Comparison of ENCODE assay signal across 8 cellular contexts in the genomic region with DNA sequence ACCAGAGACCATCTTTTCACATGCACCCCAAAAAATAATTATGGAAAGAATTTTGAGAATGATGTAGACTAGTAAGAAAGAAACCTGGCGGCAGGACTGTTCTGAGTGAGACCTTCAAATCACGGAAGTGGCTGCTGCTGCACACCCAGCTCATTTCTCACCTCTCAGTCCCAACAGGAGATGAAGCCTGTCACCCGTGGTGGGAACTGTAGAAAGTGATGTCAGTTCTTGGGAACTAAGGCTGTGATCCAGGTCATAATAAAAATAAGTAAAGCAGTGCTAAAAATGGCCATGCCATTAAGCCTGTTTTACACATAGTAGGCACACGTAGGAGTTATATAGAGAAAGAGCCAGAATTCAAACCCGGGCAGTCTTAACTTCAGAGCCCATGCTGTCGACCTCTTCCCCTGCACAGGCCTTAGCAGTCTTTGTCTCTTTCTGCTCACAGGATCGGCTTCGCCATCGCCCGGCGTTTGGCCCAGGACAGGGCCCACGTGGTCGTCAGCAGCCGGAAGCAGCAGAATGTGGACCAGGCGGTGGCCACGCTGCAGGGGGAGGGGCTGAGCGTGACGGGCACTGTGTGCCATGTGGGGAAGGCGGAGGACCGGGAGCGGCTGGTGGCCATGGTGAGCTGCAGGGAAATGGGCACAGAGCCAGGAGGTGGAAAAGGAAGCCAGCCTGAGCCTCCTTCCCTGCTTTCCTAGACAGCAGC. TPM values are rescaled to one million over a fixed set of nuclear protein-coding genes. Genes with fewer than 3 reads are reported as not detected.
DNase-seq lines count a peak whose midpoint lies in the region; ATAC-seq and TF ChIP-seq lines count a peak whose summit lies in the region.
"Not testable (repeated sequence)": the region's sequence is repeated elsewhere in the genome, so short reads cannot be mapped to it uniquely, and the experiment has no call there.

No MANE protein-coding gene starts in this region.

- H3K9me2 ChIP-seq in MM.1S (replicated peaks; ENCODE audit: insufficient read depth, low read length), result not testable (repeated sequence)

- H3K9ac ChIP-seq in MM.1S (ENCODE audit: low read length), result peak overlapping the region; percentile 64; the same call in 1 of the 2 replicates

- not testable (repeated sequence) for H3K4me1 Mint-ChIP-seq in Calu3 (ENCODE audit: low read depth, unreplicated experiment)
- peaks cover 37% of the 10 kb centered on the region for H3K4me1 Mint-ChIP-seq in activated naive CD4-positive, alpha-beta T cell treated with anti-CD3 and anti-CD28 coated beads, Interleukin-2, amount 10 ng/mL, durations not matched to agents 7 days and 5 days
- H3K4me1 Mint-ChIP-seq in naive thymus-derived CD8-positive, alpha-beta T cell, result peaks cover 4 to 30% (median 25%) of the 10 kb centered on the region in 4 donors
- H3K4me1 Mint-ChIP-seq in stimulated activated naive CD8-positive, alpha-beta T cell treated with anti-CD3 and anti-CD28 coated beads, Interleukin-15, Interleukin-2, amounts not matched to agents 100 ng/mL and 50 ng/mL, for 24 hours (ENCODE audit: low read depth), result peaks cover 28% of the 10 kb centered on the region

- ATAC-seq in GM19351 (IDR thresholded peaks at IDR 0.05; ENCODE audit: unreplicated experiment), result peak; percentile 56
- ATAC-seq in naive thymus-derived CD8-positive, alpha-beta T cell, result not testable (repeated sequence)

- not testable (repeated sequence) for H3K27me3 ChIP-seq in MM.1S (replicated peaks; ENCODE audit: insufficient read depth, low read length); esophagus squamous epithelium

- POLR2A ChIA-PET in naive thymus-derived CD8-positive, alpha-beta T cell (lab: Charles Lee), result not testable (repeated sequence)

- H4K20me1 ChIP-seq in MM.1S (ENCODE audit: insufficient read depth, low read length), result not testable (repeated sequence)

- not testable (repeated sequence) for H3K9me3 Mint-ChIP-seq in Calu3 (ENCODE audit: low read depth, unreplicated experiment); activated naive CD4-positive, alpha-beta T cell treated with anti-CD3 and anti-CD28 coated beads, Interleukin-2, amount 10 ng/mL, durations not matched to agents 7 days and 5 days; naive thymus-derived CD8-positive, alpha-beta T cell; stimulated activated naive CD8-positive, alpha-beta T cell treated with anti-CD3 and anti-CD28 coated beads, Interleukin-15, Interleukin-2, amounts not matched to agents 100 ng/mL and 50 ng/mL, for 24 hours

- DNase-seq in Calu3; MM.1S; activated naive CD4-positive, alpha-beta T cell treated with anti-CD3 and anti-CD28 coated beads, Interleukin-2, amount 10 ng/mL, durations not matched to agents 7 days and 5 days; esophagus squamous epithelium (lab: John Stamatoyannopoulos, UW); naive thymus-derived CD8-positive, alpha-beta T cell: not testable (repeated sequence)
- DNase-seq in SHP77 treated with DMSO at 0.1 percent for 48 hours (lab: John Stamatoyannopoulos, UW), result peak; percentile 80

- peak overlapping the region; percentile 54 for H3K4me3 Mint-ChIP-seq in Calu3 (ENCODE audit: low read depth, unreplicated experiment)
- peak overlapping the region; percentile 82 for H3K4me3 Mint-ChIP-seq in activated naive CD4-positive, alpha-beta T cell treated with anti-CD3 and anti-CD28 coated beads, Interleukin-2, amount 10 ng/mL, durations not matched to agents 7 days and 5 days
- peak overlapping the region in 9 of 10 donors; percentile 18 to 86 (median 75) for H3K4me3 Mint-ChIP-seq in naive thymus-derived CD8-positive, alpha-beta T cell
- peak overlapping the region; percentile 85 for H3K4me3 Mint-ChIP-seq in stimulated activated naive CD8-positive, alpha-beta T cell treated with anti-CD3 and anti-CD28 coated beads, Interleukin-15, Interleukin-2, amounts not matched to agents 100 ng/mL and 50 ng/mL, for 24 hours

- not testable (repeated sequence) for H3K9me3 ChIP-seq in MM.1S (replicated peaks; ENCODE audit: insufficient read depth, low read length); esophagus squamous epithelium

- peak overlapping the region; percentile 22 for H3K27ac Mint-ChIP-seq in Calu3 (ENCODE audit: unreplicated experiment)
- peak overlapping the region; percentile 91 for H3K27ac Mint-ChIP-seq in activated naive CD4-positive, alpha-beta T cell treated with anti-CD3 and anti-CD28 coated beads, Interleukin-2, amount 10 ng/mL, durations not matched to agents 7 days and 5 days
- H3K27ac Mint-ChIP-seq in naive thymus-derived CD8-positive, alpha-beta T cell, result peak overlapping the region in 6 of 10 donors; percentile 37 to 87 (median 76)
- peak overlapping the region; percentile 71 for H3K27ac Mint-ChIP-seq in stimulated activated naive CD8-positive, alpha-beta T cell treated with anti-CD3 and anti-CD28 coated beads, Interleukin-15, Interleukin-2, amounts not matched to agents 100 ng/mL and 50 ng/mL, for 24 hours

- H3K4me1 ChIP-seq in MM.1S (ENCODE audit: low read length), result not testable (repeated sequence)
- H3K4me1 ChIP-seq in esophagus squamous epithelium, result peaks cover 32 to 51% (median 38%) of the 10 kb centered on the region in 3 donors

- not testable (repeated sequence) for H3K36me3 ChIP-seq in MM.1S (replicated peaks; ENCODE audit: insufficient read depth, low read length); esophagus squamous epithelium

- intact Hi-C loops in Calu3 (cut with micrococcal nuclease; ENCODE audit: unreplicated experiment), result not testable (repeated sequence)
- intact Hi-C loops in esophagus squamous epithelium (cut with DNase I), result loop anchor here (5.0 kb wide), 1 partner anchor 42 kb away; no protein-coding TSS in a partner anchor

- H3K36me3 Mint-ChIP-seq in Calu3 (ENCODE audit: insufficient read depth, unreplicated experiment); activated naive CD4-positive, alpha-beta T cell treated with anti-CD3 and anti-CD28 coated beads, Interleukin-2, amount 10 ng/mL, durations not matched to agents 7 days and 5 days; naive thymus-derived CD8-positive, alpha-beta T cell; stimulated activated naive CD8-positive, alpha-beta T cell treated with anti-CD3 and anti-CD28 coated beads, Interleukin-15, Interleukin-2, amounts not matched to agents 100 ng/mL and 50 ng/mL, for 24 hours (ENCODE audit: low read depth): not testable (repeated sequence)

- not testable (repeated sequence) for TF ChIP-seq CTCF in Calu3 (IDR thresholded peaks at IDR 0.05; ENCODE audit: unreplicated experiment); MM.1S (IDR thresholded peaks at IDR 0.05; ENCODE audit: low read length); esophagus squamous epithelium (IDR thresholded peaks at IDR 0.05)

- BruUV-seq in Calu3 (replicated peaks; lab: Mats Ljungman, UMichigan), result not testable (repeated sequence)

- not testable (repeated sequence) for H2AFZ ChIP-seq in MM.1S (ENCODE audit: low read length)

- H3F3A ChIP-seq in MM.1S (ENCODE audit: insufficient read depth, low read length), result not testable (repeated sequence)

- 64 to 73% methylated on average over 3 to 11 of the region's 21 CpGs for WGBS in esophagus squamous epithelium, 2 donors

- H3K4me2 ChIP-seq in MM.1S (ENCODE audit: low read depth, low read length), result peak overlapping the region; percentile 69; the same call in 1 of the 2 replicates

- TF ChIP-seq POLR2A in esophagus squamous epithelium (IDR thresholded peaks at IDR 0.05), result not testable (repeated sequence)

- H3K79me2 ChIP-seq in MM.1S (ENCODE audit: low read length), result not testable (repeated sequence)

- CTCF ChIA-PET in Calu3 (lab: Charles Lee); activated naive CD4-positive, alpha-beta T cell treated with anti-CD3 and anti-CD28 coated beads, Interleukin-2, amount 10 ng/mL, durations not matched to agents 7 days and 5 days (lab: Charles Lee): not testable (repeated sequence)

- H3K4me3 ChIP-seq in MM.1S (ENCODE audit: low read length), result peak overlapping the region; percentile 68; the same call in 1 of the 2 replicates
- H3K4me3 ChIP-seq in esophagus squamous epithelium, result peak overlapping the region in 1 of 4 donors; percentile 50

- H3K27me3 Mint-ChIP-seq in Calu3 (ENCODE audit: unreplicated experiment); activated naive CD4-positive, alpha-beta T cell treated with anti-CD3 and anti-CD28 coated beads, Interleukin-2, amount 10 ng/mL, durations not matched to agents 7 days and 5 days; naive thymus-derived CD8-positive, alpha-beta T cell; stimulated activated naive CD8-positive, alpha-beta T cell treated with anti-CD3 and anti-CD28 coated beads, Interleukin-15, Interleukin-2, amounts not matched to agents 100 ng/mL and 50 ng/mL, for 24 hours: not testable (repeated sequence)

- not testable (repeated sequence) for H3K27ac ChIP-seq in MM.1S (ENCODE audit: low read length)
- H3K27ac ChIP-seq in esophagus squamous epithelium, result peak overlapping the region in 3 of 4 donors; percentile 1 to 82 (median 75)

RNA-seq across cellular contexts. Expression of a gene that starts 1.2 kb away (rescaled TPM):
- total RNA-seq in Calu3 (2022) (10.5 and 12.0 TPM in 2 replicates), esophagus squamous epithelium (10 to 100 TPM in 3 of 4 donors, 1 to 10 TPM in 1; 9.4 to 35.6 (median 27.2) TPM)
- total RNA-seq in naive thymus-derived CD8-positive, alpha-beta T cell, result 10 to 100 TPM; 15.1 to 17.3 TPM
- 10 to 100 TPM; 10.9 to 24.0 (median 21.2) TPM for polyA plus RNA-seq in naive thymus-derived CD8-positive, alpha-beta T cell

RNA-seq across cellular contexts. Expression of a gene that starts 36.3 kb away (rescaled TPM):
- total RNA-seq in Calu3 (2022) (15.7 and 19.0 TPM in 2 replicates), esophagus squamous epithelium (10 to 100 TPM; 27.5 to 46.0 (median 38.0) TPM)
- total RNA-seq in naive thymus-derived CD8-positive, alpha-beta T cell, result 10 to 100 TPM; 15.2 to 16.9 TPM
- polyA plus RNA-seq in naive thymus-derived CD8-positive, alpha-beta T cell, result 10 to 100 TPM; 28.8 to 37.6 (median 34.9) TPM

Comparison
In these comparisons a context has a peak if more than half of its experiments do, and no peak if none do; other contexts are left out.
1. H3K27ac Mint-ChIP-seq: peak in every context shown above with its lines; median percentile 91 in activated naive CD4-positive, alpha-beta T cell treated with anti-CD3 and anti-CD28 coated beads, Interleukin-2, amount 10 ng/mL, durations not matched to agents 7 days and 5 days; 76 in naive thymus-derived CD8-positive, alpha-beta T cell; 71 in stimulated activated naive CD8-positive, alpha-beta T cell treated with anti-CD3 and anti-CD28 coated beads, Interleukin-15, Interleukin-2, amounts not matched to agents 100 ng/mL and 50 ng/mL, for 24 hours; 22 in Calu3.